In the genomic region with DNA sequence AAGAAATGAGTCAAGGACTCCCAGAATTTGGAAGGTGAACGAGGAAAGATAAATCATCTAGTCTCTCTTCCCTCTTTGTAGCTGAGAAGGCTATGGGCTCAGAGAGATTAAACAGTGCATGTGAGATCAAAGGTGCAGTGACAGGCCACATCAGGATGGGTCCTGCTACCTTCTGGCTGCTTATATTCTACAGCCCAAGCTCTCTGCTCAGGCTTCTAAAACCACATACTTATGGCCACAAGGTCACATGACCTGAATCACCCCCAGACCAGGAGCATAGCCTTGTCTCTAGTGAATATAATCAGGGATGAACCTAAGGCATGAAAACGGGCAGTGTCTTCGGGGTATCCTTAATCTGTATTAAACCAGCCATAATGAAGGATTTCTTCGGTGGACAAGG, we compare ENCODE assay signal across 1 cellular context.
TF ChIP-seq lines count a peak whose summit lies in the region.

No MANE protein-coding gene starts in this region.

TF ChIP-seq in K562, 482 proteins besides CTCF, POLR2A, EP300 and RAD21 (continued from another document):
- TF ChIP-seq, protein P1, sequence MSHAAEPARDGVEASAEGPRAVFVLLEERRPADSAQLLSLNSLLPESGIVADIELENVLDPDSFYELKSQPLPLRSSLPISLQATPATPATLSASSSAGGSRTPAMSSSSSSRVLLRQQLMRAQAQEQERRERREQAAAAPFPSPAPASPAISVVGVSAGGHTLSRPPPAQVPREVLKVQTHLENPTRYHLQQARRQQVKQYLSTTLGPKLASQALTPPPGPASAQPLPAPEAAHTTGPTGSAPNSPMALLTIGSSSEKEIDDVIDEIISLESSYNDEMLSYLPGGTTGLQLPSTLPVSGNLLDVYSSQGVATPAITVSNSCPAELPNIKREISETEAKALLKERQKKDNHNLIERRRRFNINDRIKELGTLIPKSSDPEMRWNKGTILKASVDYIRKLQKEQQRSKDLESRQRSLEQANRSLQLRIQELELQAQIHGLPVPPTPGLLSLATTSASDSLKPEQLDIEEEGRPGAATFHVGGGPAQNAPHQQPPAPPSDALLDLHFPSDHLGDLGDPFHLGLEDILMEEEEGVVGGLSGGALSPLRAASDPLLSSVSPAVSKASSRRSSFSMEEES (CRISPR knock-in tag; IDR thresholded peaks at IDR 0.05): peak; percentile 57
- no peak for TF ChIP-seq SMARCE1 (IDR thresholded peaks at IDR 0.05)
